Comparison of ENCODE assay signal across 21 cellular contexts in the genomic region with DNA sequence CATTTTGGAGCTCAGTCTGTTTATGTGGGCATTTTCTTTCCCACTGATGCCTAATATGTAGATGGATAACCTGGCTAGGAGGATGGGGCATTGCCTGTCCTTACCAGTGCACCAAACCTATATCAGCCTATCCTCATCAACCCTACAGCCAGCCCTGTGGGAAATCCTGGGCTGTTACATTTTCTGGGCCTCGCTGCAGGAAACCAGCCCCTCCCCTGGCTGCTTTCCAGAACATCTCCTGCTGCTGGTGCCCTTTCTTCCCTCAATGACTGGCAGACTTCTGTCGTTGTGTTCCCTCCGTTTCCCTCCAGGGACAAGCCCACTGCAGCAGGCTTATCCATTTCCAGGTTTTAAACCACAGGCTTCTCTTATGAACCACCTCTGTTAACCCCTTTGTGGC.
DNase-seq lines count a peak whose midpoint lies in the region; ATAC-seq and TF ChIP-seq lines count a peak whose summit lies in the region.
"Had no signal": no experiment of that assay in that cellular context is flagged by ENCODE, and none has a peak within 500 bp of the region (broad histone marks: within the 10 kb centered on the region; RNA-seq: fewer than 3 reads in every experiment).

No MANE protein-coding gene starts in this region.

- no peak for TF ChIP-seq CTCF in endodermal cell (conservative IDR thresholded peaks at IDR 0.05)

- H3K27me3 Mint-ChIP-seq in endodermal cell (ENCODE audit: insufficient read depth): no peaks in the 10 kb centered on the region
- H3K27me3 Mint-ChIP-seq in activated CD8-positive, alpha-beta memory T cell treated with anti-CD3 and anti-CD28 coated beads, Interleukin-2, amount 10 ng/mL, durations not matched to agents 7 days and 5 days: no peaks in the 10 kb centered on the region
- H3K27me3 Mint-ChIP-seq: B cell; CD4-positive, alpha-beta memory T cell; IgD-negative memory B cell had no signal

- H3K36me3 ChIP-seq in endodermal cell (ENCODE audit: control insufficient read depth, insufficient read depth, low read length) (no peaks in the 10 kb centered on the region), neuronal stem cell (replicated peaks in 1 of 2; ENCODE audit: control insufficient read depth in 2 of 2, insufficient read depth in 2 of 2, low read length in 2 of 2) (no peaks in the 10 kb centered on the region)
- H3K36me3 ChIP-seq: HAP-1 had no signal

- H3K9me3 ChIP-seq in endodermal cell (ENCODE audit: control insufficient read depth, low read length) (no peaks in the 10 kb centered on the region), neuronal stem cell (replicated peaks in 1 of 2; ENCODE audit: control insufficient read depth in 2 of 2, insufficient read depth in 1 of 2, low read depth in 1 of 2, low read length in 2 of 2) (no peaks in the 10 kb centered on the region)
- H3K9me3 ChIP-seq: HAP-1 had no signal

- H4K8ac ChIP-seq in neuronal stem cell (ENCODE audit: low read depth, low read length): no peak overlapping the region

- H2AFZ ChIP-seq in neuronal stem cell (ENCODE audit: low read length): peak overlapping the region; percentile 53

- no peak overlapping the region for H2BK5ac ChIP-seq in neuronal stem cell (ENCODE audit: low read length)

- no peak overlapping the region for H3K9ac ChIP-seq in endodermal cell (ENCODE audit: extremely low read depth, low read length, poor library complexity, severe bottlenecking)
- no peak overlapping the region for H3K9ac ChIP-seq in neuronal stem cell (ENCODE audit: low read depth, low read length, poor library complexity)

- H4K91ac ChIP-seq in neuronal stem cell (ENCODE audit: low read depth, low read length, poor library complexity): no peak overlapping the region

- CTCF ChIA-PET in activated CD8-positive, alpha-beta memory T cell treated with anti-CD3 and anti-CD28 coated beads, Interleukin-2, amount 10 ng/mL, durations not matched to agents 7 days and 5 days (lab: Charles Lee): no interaction called here

- 41 to 44% methylated on average over 2 to 3 of the region's 3 CpGs for WGBS in endodermal cell (ENCODE audit: insufficient coverage in 1 of 2, insufficient read length in 1 of 2), 2 experiments
- WGBS in neuronal stem cell (ENCODE audit: extremely low coverage in 2 of 2, insufficient read length in 2 of 2, insufficient replicate concordance in 1 of 2), 2 donors: no CpG with 5 or more reads among the region's 3 CpGs

- no peak overlapping the region for H3K27ac ChIP-seq in endodermal cell (ENCODE audit: low read depth, low read length)
- no peak overlapping the region for H3K27ac ChIP-seq in neuronal stem cell (replicated peaks; ENCODE audit: low read length)
- H3K27ac ChIP-seq: 22Rv1 had no signal

- H2BK120ac ChIP-seq in neuronal stem cell (ENCODE audit: low read depth, low read length): no peak overlapping the region

- no peak for ATAC-seq in activated CD8-positive, alpha-beta memory T cell treated with anti-CD3 and anti-CD28 coated beads, Interleukin-2, amount 10 ng/mL, durations not matched to agents 7 days and 5 days
- ATAC-seq in HG03139 (IDR thresholded peaks at IDR 0.05; ENCODE audit: unreplicated experiment): no peak

- no peaks in the 10 kb centered on the region for H3K79me1 ChIP-seq in neuronal stem cell (ENCODE audit: low read depth, low read length)

- DNase-seq in DMS153 treated with DMSO at 0.1 percent for 48 hours (lab: John Stamatoyannopoulos, UW; ENCODE audit: unreplicated experiment) (peak; percentile 41), DMS153 (lab: John Stamatoyannopoulos, UW) (no peak), NCI-H2227 treated with DMSO at 0.1 percent for 48 hours (lab: John Stamatoyannopoulos, UW) (peak; percentile 2), endodermal cell (peak; percentile 60), neuronal stem cell (ENCODE audit: low spot score) (no peak), NCI-H2107 (lab: John Stamatoyannopoulos, UW) (no peak)
- DNase-seq in activated CD8-positive, alpha-beta memory T cell treated with anti-CD3 and anti-CD28 coated beads, Interleukin-2, amount 10 ng/mL, durations not matched to agents 7 days and 5 days: no peak
- DNase-seq: CD4-positive, alpha-beta memory T cell; DND-41; GDM1; Kasumi-1; MM.1S; NCI-H1092 treated with DMSO at 0.1 percent for 48 hours; NCI-H2081 treated with DMSO at 0.1 percent for 48 hours; NCI-H510A treated with DMSO at 0.1 percent for 48 hours; SHP77 had no signal

- H2AK5ac ChIP-seq in neuronal stem cell (ENCODE audit: low read depth, low read length): no peak overlapping the region

- H3K27ac Mint-ChIP-seq in endodermal cell: no peak overlapping the region
- H3K27ac Mint-ChIP-seq in activated CD8-positive, alpha-beta memory T cell treated with anti-CD3 and anti-CD28 coated beads, Interleukin-2, amount 10 ng/mL, durations not matched to agents 7 days and 5 days: no peak overlapping the region
- H3K27ac Mint-ChIP-seq: B cell; CD4-positive, alpha-beta memory T cell; IgD-negative memory B cell had no signal

- H3K9me3 Mint-ChIP-seq in endodermal cell: peaks cover 9% of the 10 kb centered on the region
- H3K9me3 Mint-ChIP-seq in activated CD8-positive, alpha-beta memory T cell treated with anti-CD3 and anti-CD28 coated beads, Interleukin-2, amount 10 ng/mL, durations not matched to agents 7 days and 5 days (ENCODE audit: low read depth): peaks cover 12% of the 10 kb centered on the region

- H2BK12ac ChIP-seq in neuronal stem cell (ENCODE audit: low read length): no peak overlapping the region

- H3K23ac ChIP-seq in neuronal stem cell (ENCODE audit: low read depth, low read length, poor library complexity): no peak overlapping the region

- H3K18ac ChIP-seq in neuronal stem cell (ENCODE audit: low read length): no peak overlapping the region

- H3K27me3 ChIP-seq in endodermal cell (ENCODE audit: control insufficient read depth, insufficient read depth, low read length, poor library complexity, severe bottlenecking) (no peaks in the 10 kb centered on the region), neuronal stem cell (ENCODE audit: control insufficient read depth in 3 of 3, insufficient read depth in 3 of 3, low read depth in 1 of 3, low read length in 3 of 3) (no peaks in the 10 kb centered on the region)

- H3K4me3 ChIP-seq in endodermal cell (ENCODE audit: low read length): no peak overlapping the region
- H3K4me3 ChIP-seq in neuronal stem cell (ENCODE audit: low read length in 2 of 2): no peak overlapping the region
- H3K4me3 ChIP-seq: HAP-1 had no signal

- H3K4ac ChIP-seq in neuronal stem cell (ENCODE audit: low read length): no peak overlapping the region

- H3K4me3 Mint-ChIP-seq in endodermal cell: no peak overlapping the region
- H3K4me3 Mint-ChIP-seq in activated CD8-positive, alpha-beta memory T cell treated with anti-CD3 and anti-CD28 coated beads, Interleukin-2, amount 10 ng/mL, durations not matched to agents 7 days and 5 days: no peak overlapping the region
- H3K4me3 Mint-ChIP-seq: B cell; CD4-positive, alpha-beta memory T cell; IgD-negative memory B cell had no signal

- H3K4me2 ChIP-seq in neuronal stem cell (ENCODE audit: insufficient read depth, low read length, poor library complexity, severe bottlenecking): no peak overlapping the region

- H3K36me3 Mint-ChIP-seq in endodermal cell (ENCODE audit: low read depth): no peaks in the 10 kb centered on the region
- no peaks in the 10 kb centered on the region for H3K36me3 Mint-ChIP-seq in activated CD8-positive, alpha-beta memory T cell treated with anti-CD3 and anti-CD28 coated beads, Interleukin-2, amount 10 ng/mL, durations not matched to agents 7 days and 5 days
- H3K36me3 Mint-ChIP-seq: CD4-positive, alpha-beta memory T cell; IgD-negative memory B cell had no signal

- no peak overlapping the region for H2BK15ac ChIP-seq in neuronal stem cell (ENCODE audit: low read length)

- H3K14ac ChIP-seq in neuronal stem cell (ENCODE audit: low read length): no peak overlapping the region

- H3K4me1 ChIP-seq in endodermal cell (ENCODE audit: control insufficient read depth, insufficient read depth, low read length) (no peaks in the 10 kb centered on the region), neuronal stem cell (ENCODE audit: control insufficient read depth in 2 of 2, insufficient read depth in 1 of 2, low read depth in 1 of 2, low read length in 2 of 2) (peaks cover 0 to 6% of the 10 kb centered on the region in 2 donors)
- H3K4me1 ChIP-seq: HAP-1 had no signal

- H3K4me1 Mint-ChIP-seq in endodermal cell: no peaks in the 10 kb centered on the region
- no peaks in the 10 kb centered on the region for H3K4me1 Mint-ChIP-seq in activated CD8-positive, alpha-beta memory T cell treated with anti-CD3 and anti-CD28 coated beads, Interleukin-2, amount 10 ng/mL, durations not matched to agents 7 days and 5 days
- H3K4me1 Mint-ChIP-seq: B cell; CD4-positive, alpha-beta memory T cell; IgD-negative memory B cell had no signal

Comparison
In these comparisons a context has a peak if more than half of its experiments do, and no peak if none do; other contexts are left out.
1. DNase-seq: peak in DMS153 treated with DMSO at 0.1 percent for 48 hours (single experiment), NCI-H2227 treated with DMSO at 0.1 percent for 48 hours (single experiment) and endodermal cell (single experiment); none in DMS153 (single experiment), neuronal stem cell (single experiment), activated CD8-positive, alpha-beta memory T cell treated with anti-CD3 and anti-CD28 coated beads, Interleukin-2, amount 10 ng/mL, durations not matched to agents 7 days and 5 days (single experiment) and NCI-H2107 (single experiment).